In genomic region chr1:234361102-234361603, GRCh38 we compare ENCODE assay signal across 1 cellular context.
A peak's percentile ranks its signal among the peaks of the same experiment; 100 is the strongest.
TF ChIP-seq lines count a peak whose summit lies in the region.

No MANE protein-coding gene starts in this region.

TF ChIP-seq in K562, 482 proteins besides CTCF, POLR2A, EP300 and RAD21 (continued from another document and continues in another):
- TF ChIP-seq ZNF586 (CRISPR knock-in tag; conservative IDR thresholded peaks at IDR 0.05), result no peak
- no peak for TF ChIP-seq PBX2 (CRISPR knock-in tag; IDR thresholded peaks at IDR 0.05; ENCODE audit: low read depth)
- 0 out of 2 replicates have a peak, but pooled peaks have one; percentile 27 for TF ChIP-seq PBX2 (tag; conservative IDR thresholded peaks at IDR 0.05; ENCODE audit: low read depth)
- no peak for TF ChIP-seq GTF3C2 (IDR thresholded peaks at IDR 0.05; ENCODE audit: borderline replicate concordance, extremely low read depth, insufficient read length)
- TF ChIP-seq AFF4 (CRISPR knock-in tag; IDR thresholded peaks at IDR 0.05), result no peak
- TF ChIP-seq GTF2B (IDR thresholded peaks at IDR 0.05; ENCODE audit: extremely low read depth, insufficient read length), result no peak
- TF ChIP-seq SRF (CRISPR knock-in tag; IDR thresholded peaks at IDR 0.05), result no peak
- TF ChIP-seq RBFOX2 (IDR thresholded peaks at IDR 0.05; ENCODE audit: low read depth, low read length), result no peak
- TF ChIP-seq XRCC3 (IDR thresholded peaks at IDR 0.05), result no peak
- TF ChIP-seq TCFL5 (CRISPR knock-in tag; conservative IDR thresholded peaks at IDR 0.05), result peak; percentile 53; the same call in 1 of the 2 replicates
- TF ChIP-seq COPS2 (conservative IDR thresholded peaks at IDR 0.05), result no peak
- TF ChIP-seq CHD1 (IDR thresholded peaks at IDR 0.05; ENCODE audit: low read length), result no peak
- no peak for TF ChIP-seq KDM1A (IDR thresholded peaks at IDR 0.05)
- peak; percentile 85 for TF ChIP-seq ETV1 (tag; conservative IDR thresholded peaks at IDR 0.05; ENCODE audit: low read depth)
- TF ChIP-seq ZBTB8A (IDR thresholded peaks at IDR 0.05; ENCODE audit: partially characterized antibody), result no peak
- TF ChIP-seq ZBTB33 (CRISPR knock-in tag; IDR thresholded peaks at IDR 0.05), result no peak; the same call in 1 of the 2 replicates
- no peak for TF ChIP-seq PURB (CRISPR knock-in tag; IDR thresholded peaks at IDR 0.05; ENCODE audit: low read depth)
- TF ChIP-seq ATF6 (CRISPR knock-in tag; IDR thresholded peaks at IDR 0.05), result no peak
- no peak for TF ChIP-seq AFF1 (IDR thresholded peaks at IDR 0.05; ENCODE audit: low read depth in 1 of 2, partially characterized antibody in 2 of 2)
- no peak for TF ChIP-seq ZNF224 (CRISPR knock-in tag; IDR thresholded peaks at IDR 0.05)
- no peak for TF ChIP-seq MEF2A (IDR thresholded peaks at IDR 0.05; ENCODE audit: control insufficient read depth, low read depth, low read length)
- no peak for TF ChIP-seq E2F8 (IDR thresholded peaks at IDR 0.05; ENCODE audit: low read depth, partially characterized antibody)
- TF ChIP-seq MED1 (CRISPR knock-in tag; IDR thresholded peaks at IDR 0.05; ENCODE audit: borderline replicate concordance), result no peak
- no peak for TF ChIP-seq NFYB (IDR thresholded peaks at IDR 0.05; ENCODE audit: extremely low read depth, insufficient read length)
- no peak for TF ChIP-seq ELK1 (CRISPR knock-in tag; IDR thresholded peaks at IDR 0.05)
- TF ChIP-seq SMAD3 (CRISPR knock-in tag; conservative IDR thresholded peaks at IDR 0.05), result peak; percentile 74; the same call in 1 of the 2 replicates
- TF ChIP-seq SRSF3 (IDR thresholded peaks at IDR 0.05; ENCODE audit: insufficient read depth, low read length), result no peak
- TF ChIP-seq DEAF1 (CRISPR knock-in tag; IDR thresholded peaks at IDR 0.05), result no peak
